In the genomic region with DNA sequence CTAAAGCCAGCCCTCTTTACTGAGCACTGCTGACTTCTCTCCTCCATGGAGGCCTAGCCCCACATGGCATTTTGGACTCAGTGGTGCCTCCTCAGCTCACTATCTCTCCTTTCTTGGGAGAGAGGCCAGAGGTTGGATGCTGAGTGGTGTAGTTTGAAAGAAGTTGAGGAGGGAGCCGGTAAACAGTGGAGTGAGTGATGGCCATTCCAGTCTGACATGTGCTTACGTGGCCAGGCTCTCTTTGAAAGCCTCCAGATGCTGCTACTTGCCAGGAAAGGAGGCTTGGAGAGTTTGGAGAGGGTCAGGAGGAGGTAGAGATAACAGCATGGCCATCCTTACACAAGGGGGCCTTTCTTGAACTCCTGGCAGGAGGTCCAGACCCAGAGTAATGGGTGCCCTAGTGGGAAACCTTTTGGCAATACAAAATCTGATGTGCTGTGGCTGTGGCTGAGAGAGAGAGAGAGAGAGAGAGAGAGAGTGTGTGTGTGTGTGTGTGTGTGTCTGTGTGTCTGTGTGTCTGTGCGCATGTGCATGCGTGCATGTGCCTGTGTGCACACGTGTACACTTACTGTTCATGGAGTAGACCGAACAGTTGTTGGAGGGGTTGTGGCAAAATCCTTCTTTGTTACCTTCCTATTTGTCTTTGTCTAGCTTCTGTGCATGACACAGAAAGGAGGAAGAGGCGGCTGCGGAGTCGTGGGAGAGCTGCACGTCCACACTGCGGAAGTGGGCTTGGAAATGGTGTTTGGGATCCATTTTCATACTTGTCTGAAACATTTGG, we compare ENCODE assay signal across 1 cellular context.
TF ChIP-seq lines count a peak whose summit lies in the region.

No MANE protein-coding gene starts in this region.

TF ChIP-seq in IMR-90, 13 proteins besides CTCF, POLR2A, EP300 and RAD21 (continued from another document):
- TF ChIP-seq, protein P1, sequence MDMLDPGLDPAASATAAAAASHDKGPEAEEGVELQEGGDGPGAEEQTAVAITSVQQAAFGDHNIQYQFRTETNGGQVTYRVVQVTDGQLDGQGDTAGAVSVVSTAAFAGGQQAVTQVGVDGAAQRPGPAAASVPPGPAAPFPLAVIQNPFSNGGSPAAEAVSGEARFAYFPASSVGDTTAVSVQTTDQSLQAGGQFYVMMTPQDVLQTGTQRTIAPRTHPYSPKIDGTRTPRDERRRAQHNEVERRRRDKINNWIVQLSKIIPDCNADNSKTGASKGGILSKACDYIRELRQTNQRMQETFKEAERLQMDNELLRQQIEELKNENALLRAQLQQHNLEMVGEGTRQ (IDR thresholded peaks at IDR 0.05; ENCODE audit: low read depth, low read length): no peak
- TF ChIP-seq CEBPB (IDR thresholded peaks at IDR 0.05; ENCODE audit: low read depth, low read length): no peak
- TF ChIP-seq ELK1 (IDR thresholded peaks at IDR 0.05; ENCODE audit: borderline replicate concordance, low read depth, low read length): no peak
- no peak for TF ChIP-seq NFE2L2 (IDR thresholded peaks at IDR 0.05; ENCODE audit: low read depth, low read length)
- no peak for TF ChIP-seq RFX5 (IDR thresholded peaks at IDR 0.05; ENCODE audit: low read depth, low read length)
- TF ChIP-seq CHD1 (IDR thresholded peaks at IDR 0.05; ENCODE audit: low read depth, low read length): no peak
- TF ChIP-seq RCOR1 (IDR thresholded peaks at IDR 0.05; ENCODE audit: insufficient replicate concordance, low read length): no peak
- no peak for TF ChIP-seq MAFK (IDR thresholded peaks at IDR 0.05; ENCODE audit: low read depth, low read length)
- TF ChIP-seq MAZ (IDR thresholded peaks at IDR 0.05; ENCODE audit: borderline replicate concordance, low read depth, low read length): no peak
- TF ChIP-seq SMC3 (IDR thresholded peaks at IDR 0.05; ENCODE audit: low read depth, low read length): no peak
- TF ChIP-seq FOS (IDR thresholded peaks at IDR 0.05; ENCODE audit: low read depth, low read length): no peak
